Comparison of ENCODE assay signal across 8 cellular contexts in the genomic region with DNA sequence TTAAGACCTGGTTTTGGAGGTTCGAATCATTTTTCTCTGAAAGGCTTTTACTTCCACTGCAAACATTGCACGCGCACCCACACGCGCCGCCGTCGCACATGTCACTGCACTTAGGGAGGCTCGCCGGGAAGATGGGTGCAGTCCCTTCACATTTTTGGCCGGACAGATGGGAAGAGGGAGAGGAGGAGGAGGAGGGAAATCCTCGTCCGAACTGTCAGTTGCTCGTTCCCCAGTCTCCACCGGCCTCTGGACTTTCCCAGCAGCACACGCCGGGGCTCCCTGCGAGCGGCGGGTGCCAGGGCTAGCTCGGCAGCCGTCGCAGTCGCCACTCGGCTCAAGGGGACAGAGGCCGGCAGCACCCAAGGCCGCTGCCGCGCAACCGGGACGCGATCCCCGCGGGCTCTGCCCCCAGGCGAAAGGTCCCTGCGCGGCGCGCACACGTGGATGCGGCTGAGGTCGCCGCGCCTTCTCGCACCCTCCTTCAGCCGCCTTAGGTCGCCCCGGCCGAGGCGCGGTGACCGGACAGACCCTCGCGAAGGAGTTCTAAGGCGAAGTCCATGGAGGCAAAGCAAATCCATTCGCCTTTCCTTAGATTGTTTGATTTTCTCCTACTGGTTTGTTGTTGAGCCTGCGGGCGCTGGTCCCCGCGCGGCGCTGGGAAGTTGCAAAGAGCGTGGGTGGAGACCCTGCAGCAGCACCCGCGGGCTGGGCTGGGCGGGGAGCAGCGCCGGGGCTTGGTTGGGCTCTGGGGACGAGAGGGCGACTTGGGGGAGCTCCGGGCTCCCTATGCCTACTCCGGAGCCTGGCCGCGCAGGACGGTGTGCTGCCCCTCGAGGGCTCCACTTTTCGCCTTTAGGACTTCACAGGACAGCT. TPM values are rescaled to one million over a fixed set of nuclear protein-coding genes. Genes with fewer than 3 reads are reported as not detected.
DNase-seq lines count a peak whose midpoint lies in the region; ATAC-seq and TF ChIP-seq lines count a peak whose summit lies in the region.

No MANE protein-coding gene starts in this region.

- peaks cover 23% of the 10 kb centered on the region for H3K27me3 ChIP-seq in PC-9 (ENCODE audit: insufficient read depth, low read depth)

- CTCF ChIA-PET in PC-9 (lab: Charles Lee) = interaction anchor here (0.6 to 0.7 kb wide), 3 partner anchors 32 to 232 kb away, joined by 6 to 8 read pairs (median 6); a partner anchor contains a TSS

- H3F3A ChIP-seq in PC-9 (ENCODE audit: insufficient read depth, low read depth) = peaks cover 6% of the 10 kb centered on the region; the same call in 1 of the 2 replicates

- peak overlapping the region; percentile 98 for H3K4me2 ChIP-seq in PC-9

- peak overlapping the region; percentile 98 for H3K27ac Mint-ChIP-seq in activated naive CD8-positive, alpha-beta T cell treated with anti-CD3 and anti-CD28 coated beads for 36 hours

- H2AFZ ChIP-seq in PC-9 = peak overlapping the region; percentile 89

- H3K9me3 Mint-ChIP-seq in activated naive CD8-positive, alpha-beta T cell treated with anti-CD3 and anti-CD28 coated beads for 36 hours = no peaks in the 10 kb centered on the region

- H3K79me2 ChIP-seq in PC-9 (ENCODE audit: low read depth) = no peaks in the 10 kb centered on the region

- ATAC-seq in GM18858 (IDR thresholded peaks at IDR 0.05; ENCODE audit: unreplicated experiment) (peak; percentile 6), HG03066 (IDR thresholded peaks at IDR 0.05; ENCODE audit: low read depth, unreplicated experiment) (peak; percentile 9)

- POLR2A ChIA-PET in PC-9 (lab: Charles Lee; ENCODE audit: unreplicated experiment) = interaction anchor here (0.6 kb wide), 1 partner anchor 188 kb away, joined by 11 read pairs; no protein-coding TSS in a partner anchor

- intact Hi-C loops in PC-9 (cut with micrococcal nuclease; ENCODE audit: unreplicated experiment) = loop anchor here (2.0 kb wide), 2 partner anchors 38 to 76 kb away; no protein-coding TSS in a partner anchor

- H4K20me1 ChIP-seq in PC-9 (ENCODE audit: insufficient read depth) = no peaks in the 10 kb centered on the region

- H3K9me3 ChIP-seq in PC-9 (ENCODE audit: insufficient read depth, low read depth) (no peaks in the 10 kb centered on the region), iPS-18c (ENCODE audit: control insufficient read depth, insufficient read depth, low read length) (peaks cover 2% of the 10 kb centered on the region)

- H3K27me3 Mint-ChIP-seq in activated naive CD8-positive, alpha-beta T cell treated with anti-CD3 and anti-CD28 coated beads for 36 hours = no peaks in the 10 kb centered on the region

- peaks cover 36% of the 10 kb centered on the region for H3K4me1 Mint-ChIP-seq in activated naive CD8-positive, alpha-beta T cell treated with anti-CD3 and anti-CD28 coated beads for 36 hours

- H3K9me2 ChIP-seq in PC-9 (ENCODE audit: insufficient read depth) = no peaks in the 10 kb centered on the region

- no peaks in the 10 kb centered on the region for H3K36me3 ChIP-seq in PC-9 (ENCODE audit: low read depth)

- TF ChIP-seq CTCF in 22Rv1 (IDR thresholded peaks at IDR 0.05) (no peak), PC-9 (conservative IDR thresholded peaks at IDR 0.05) (no peak)

- BruUV-seq in PC-9 (replicated peaks; lab: Mats Ljungman, UMichigan) = no TSS peak

- peaks cover 27% of the 10 kb centered on the region for H3K36me3 Mint-ChIP-seq in activated naive CD8-positive, alpha-beta T cell treated with anti-CD3 and anti-CD28 coated beads for 36 hours

- peak overlapping the region; percentile 68 for H3K4me3 ChIP-seq in PC-9
- peak overlapping the region; percentile 64 for H3K4me3 ChIP-seq in iPS-18c (ENCODE audit: insufficient read depth, low read depth, low read length)

- DNase-seq in PC-9 (peak; percentile 16 to 32), hippocampal formation (lab: John Stamatoyannopoulos, UW) (no peak)
- peak; percentile 71 for DNase-seq in activated naive CD8-positive, alpha-beta T cell treated with anti-CD3 and anti-CD28 coated beads for 36 hours
- DNase-seq in stimulated activated CD4-positive, alpha-beta T cell treated with anti-CD3 and anti-CD28 coated beads, Interleukin-1b, Interleukin-23, amount 100 ng/mL, for 4 hours (ENCODE audit: low read depth in 2 of 2) = peak; percentile 27 to 39

- H3K27ac ChIP-seq in 22Rv1 (peak overlapping the region; percentile 74), PC-9 (no peak overlapping the region)

- peaks cover 28% of the 10 kb centered on the region for H3K4me1 ChIP-seq in PC-9 (replicated peaks; ENCODE audit: insufficient read depth)

- peak overlapping the region; percentile 97 for H3K4me3 Mint-ChIP-seq in activated naive CD8-positive, alpha-beta T cell treated with anti-CD3 and anti-CD28 coated beads for 36 hours

RNA-seq across cellular contexts. Expression of a gene that starts 1.2 kb away (rescaled TPM):
- 0.95 and 1.8 TPM in 2 replicates for total RNA-seq in PC-9 (2021)
- total RNA-seq in activated naive CD8-positive, alpha-beta T cell treated with anti-CD3 and anti-CD28 coated beads for 36 hours = 10 to 100 TPM; 36.6 to 37.2 TPM

Comparison
In these comparisons a context has a peak if more than half of its experiments do, and no peak if none do; other contexts are left out.
1. DNase-seq: peak in PC-9 (2 of 2), activated naive CD8-positive, alpha-beta T cell treated with anti-CD3 and anti-CD28 coated beads for 36 hours (single experiment) and stimulated activated CD4-positive, alpha-beta T cell treated with anti-CD3 and anti-CD28 coated beads, Interleukin-1b, Interleukin-23, amount 100 ng/mL, for 4 hours (2 of 2); none in hippocampal formation (0 of 2).
2. RNA of a gene that starts 1.2 kb away (total RNA-seq): 36.6 to 37.2 TPM in activated naive CD8-positive, alpha-beta T cell treated with anti-CD3 and anti-CD28 coated beads for 36 hours; 0.95 to 1.8 TPM in PC-9; every median in the first group is over 10 times any median in the second.